12 cellular contexts compared by ENCODE assay signal in the genomic region with DNA sequence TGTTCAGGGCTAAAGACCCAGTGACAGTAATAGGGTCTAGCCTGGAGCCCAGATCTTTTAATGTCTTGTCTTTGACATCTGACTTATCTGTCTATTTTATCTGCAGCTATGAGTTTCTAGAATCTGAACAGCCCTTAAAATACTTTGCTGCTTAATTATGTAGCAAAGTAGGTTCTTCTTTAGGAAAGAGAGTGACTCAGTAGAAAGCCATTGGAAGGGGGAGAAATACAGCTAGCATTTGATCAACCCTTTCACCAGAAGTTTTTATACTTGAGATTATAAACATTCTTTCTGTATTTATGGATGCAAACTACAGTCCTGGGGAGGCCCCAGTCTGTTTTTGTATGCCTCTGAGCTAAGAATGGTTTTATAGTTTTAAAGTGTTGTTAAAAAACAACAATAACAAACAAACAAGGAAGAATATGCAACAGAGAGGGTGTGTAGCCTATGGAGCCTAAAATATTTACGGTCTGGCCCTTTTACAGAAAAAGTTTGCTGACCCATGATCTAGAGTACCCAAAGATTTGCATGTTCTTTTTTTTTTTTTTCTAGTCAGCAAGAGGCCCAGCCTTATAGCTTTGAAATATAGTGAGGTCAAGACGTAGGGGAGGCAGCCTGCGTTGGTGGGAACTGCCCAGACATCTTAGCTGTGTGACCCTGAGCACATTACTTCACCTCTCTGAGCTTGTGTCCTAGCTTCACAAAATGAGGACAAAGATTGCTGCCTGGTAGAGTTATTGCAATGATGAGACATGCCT. TPM values are rescaled to one million over a fixed set of nuclear protein-coding genes. Genes with fewer than 3 reads are reported as not detected.
DNase-seq lines count a peak whose midpoint lies in the region; ATAC-seq, FAIRE-seq and TF ChIP-seq lines count a peak whose summit lies in the region.
"Had no signal": no experiment of that assay in that cellular context is flagged by ENCODE, and none has a peak within 500 bp of the region (broad histone marks: within the 10 kb centered on the region; RNA-seq: fewer than 3 reads in every experiment).

No MANE protein-coding gene starts in this region.

- TF ChIP-seq CTCF in BJ (IDR thresholded peaks at IDR 0.05; ENCODE audit: insufficient read depth, low read depth, low read length) (no peak), adrenal gland (IDR thresholded peaks at IDR 0.05) (no peak), fibroblast of the aortic adventitia (IDR thresholded peaks at IDR 0.05; ENCODE audit: insufficient read depth, low read length) (no peak), GM10248 (IDR thresholded peaks at IDR 0.05; ENCODE audit: control extremely low read depth, extremely low read depth, low read depth, missing control alignments) (no peak), pancreas (IDR thresholded peaks at IDR 0.05) (no peak)

- peak; percentile 77 for DNase-seq in BJ (ENCODE audit: low read depth)
- peak in 1 of 7 donors; percentile 12 for DNase-seq in adrenal gland
- DNase-seq in fibroblast of the aortic adventitia (ENCODE audit: low read depth): peak; percentile 64
- DNase-seq in renal cortical epithelial cell (ENCODE audit: low read depth): peak; percentile 61
- DNase-seq in GM10248 (ENCODE audit: extremely low spot score): no peak
- no peak for DNase-seq in effector CD8-positive, alpha-beta T cell (lab: John Stamatoyannopoulos, UW)
- no peak for DNase-seq in UCSD-AML1 (lab: John Stamatoyannopoulos, UW; ENCODE audit: unreplicated experiment)
- DNase-seq in pancreas: no peak
- DNase-seq: effector memory CD4-positive, alpha-beta T cell; stimulated activated CD4-positive, alpha-beta T cell treated with anti-CD3 and anti-CD28 coated beads, Interleukin-4, amount 100 ng/mL, for 4 hours; T-helper 2 cell had no signal

- H3K4me1 ChIP-seq in adrenal gland (replicated peaks in 1 of 2): peaks cover 39 to 56% of the 10 kb centered on the region in 2 donors
- peaks cover 5 to 23% (median 14%) of the 10 kb centered on the region in 3 donors for H3K4me1 ChIP-seq in pancreas

- ATAC-seq in pancreas: no peak

- 43 to 67% (median 50%) methylated on average over 3 of the region's 3 CpGs for WGBS in adrenal gland, 4 donors
- WGBS in pancreas, 2 donors: 72 to 89% methylated on average over 3 of the region's 3 CpGs

- H3K27ac ChIP-seq in adrenal gland (peak overlapping the region in 4 of 5 donors; percentile 56 to 95 (median 80)), pancreas (peak overlapping the region in 1 of 4 donors; percentile 3)
- H3K27ac ChIP-seq: C4-2B had no signal

- H3K9me3 ChIP-seq in adrenal gland (replicated peaks in 1 of 3) (no peaks in the 10 kb centered on the region), pancreas (no peaks in the 10 kb centered on the region)

- H3K36me3 ChIP-seq in BJ (ENCODE audit: control insufficient read depth, insufficient read depth, low read length) (peaks cover 10% of the 10 kb centered on the region), adrenal gland (replicated peaks in 1 of 2) (no peaks in the 10 kb centered on the region), pancreas (no peaks in the 10 kb centered on the region)

- POLR2A ChIA-PET in BJ (lab: Charles Lee) (interaction anchor here (0.6 to 0.9 kb wide), 6 partner anchors 10 to 205 kb away, joined by 3 to 6 read pairs (median 3); a partner anchor contains a TSS), GM10248 (lab: Yijun Ruan, JAX) (no interaction called here)

- H3K4me3 ChIP-seq in BJ (ENCODE audit: low read depth, low read length): peak overlapping the region; percentile 7
- H3K4me3 ChIP-seq in adrenal gland: no peak overlapping the region
- H3K4me3 ChIP-seq in fibroblast of the aortic adventitia (ENCODE audit: low read depth, low read length): peak overlapping the region; percentile 40
- no peak overlapping the region for H3K4me3 ChIP-seq in pancreas

- no peaks in the 10 kb centered on the region for H3K27me3 ChIP-seq in BJ (ENCODE audit: control insufficient read depth, insufficient read depth, low read length)
- no peaks in the 10 kb centered on the region for H3K27me3 ChIP-seq in adrenal gland
- no peaks in the 10 kb centered on the region for H3K27me3 ChIP-seq in pancreas

- CTCF ChIA-PET in BJ (lab: Yijun Ruan, JAX) (interaction anchor here (0.6 to 2.6 kb wide), 22 partner anchors 9 to 671 kb away, joined by 3 to 38 read pairs (median 7); a partner anchor contains a TSS), GM10248 (lab: Yijun Ruan, JAX) (interaction anchor here (0.7 to 2.7 kb wide), 34 partner anchors 9 to 292 kb away, joined by 3 to 34 read pairs (median 8); a partner anchor contains a TSS)

- no peak for FAIRE-seq in pancreas (lab: Jason Lieb, UNC)

- intact Hi-C loops in adrenal gland (cut with DNase I) (loop anchor here in 1 of 2 donors (10.0 kb wide), 1 partner anchor 63 kb away; no protein-coding TSS in a partner anchor), pancreas (cut with DNase I) (no loop called here)

- no peak for TF ChIP-seq POLR2A in adrenal gland (IDR thresholded peaks at IDR 0.05)

RNA-seq across cellular contexts. Expression of a gene that starts 9.7 kb away (rescaled TPM):
- polyA plus RNA-seq in BJ (2011; rRNA removed): 493 and 765 TPM in 2 replicates
- 523 and 815 TPM in 2 replicates for polyA minus RNA-seq in BJ (2011; rRNA and poly(A)+ RNA removed)
- 100 to 1,000 TPM; 152 to 735 (median 374) TPM for total RNA-seq in adrenal gland
- 100 to 1,000 TPM in 2 of 3 donors, 10 to 100 TPM in 1; 78.5 to 432 (median 180) TPM for polyA plus RNA-seq in adrenal gland
- total RNA-seq in fibroblast of the aortic adventitia (ENCODE audit: low replicate concordance): 253 and 293 TPM in 2 replicates
- 591 and 645 TPM in 2 replicates for total RNA-seq in renal cortical epithelial cell
- 100 to 1,000 TPM in 3 of 6 donors, 10 to 100 TPM in 3; 44.0 to 190 (median 97.8) TPM for total RNA-seq in pancreas
- polyA plus RNA-seq in pancreas: 100 to 1,000 TPM; 154 to 193 TPM

Comparison
In these comparisons a context has a peak if more than half of its experiments do, and no peak if none do; other contexts are left out.
1. DNase-seq: peak in BJ (single experiment), fibroblast of the aortic adventitia (single experiment) and renal cortical epithelial cell (single experiment); none in GM10248 (single experiment), effector CD8-positive, alpha-beta T cell (single experiment), UCSD-AML1 (single experiment) and pancreas (0 of 6).
2. H3K4me3 ChIP-seq: peak in BJ (single experiment) and fibroblast of the aortic adventitia (single experiment); none in adrenal gland (0 of 4) and pancreas (0 of 4).